9 cellular contexts compared by ENCODE assay signal in the genomic region with DNA sequence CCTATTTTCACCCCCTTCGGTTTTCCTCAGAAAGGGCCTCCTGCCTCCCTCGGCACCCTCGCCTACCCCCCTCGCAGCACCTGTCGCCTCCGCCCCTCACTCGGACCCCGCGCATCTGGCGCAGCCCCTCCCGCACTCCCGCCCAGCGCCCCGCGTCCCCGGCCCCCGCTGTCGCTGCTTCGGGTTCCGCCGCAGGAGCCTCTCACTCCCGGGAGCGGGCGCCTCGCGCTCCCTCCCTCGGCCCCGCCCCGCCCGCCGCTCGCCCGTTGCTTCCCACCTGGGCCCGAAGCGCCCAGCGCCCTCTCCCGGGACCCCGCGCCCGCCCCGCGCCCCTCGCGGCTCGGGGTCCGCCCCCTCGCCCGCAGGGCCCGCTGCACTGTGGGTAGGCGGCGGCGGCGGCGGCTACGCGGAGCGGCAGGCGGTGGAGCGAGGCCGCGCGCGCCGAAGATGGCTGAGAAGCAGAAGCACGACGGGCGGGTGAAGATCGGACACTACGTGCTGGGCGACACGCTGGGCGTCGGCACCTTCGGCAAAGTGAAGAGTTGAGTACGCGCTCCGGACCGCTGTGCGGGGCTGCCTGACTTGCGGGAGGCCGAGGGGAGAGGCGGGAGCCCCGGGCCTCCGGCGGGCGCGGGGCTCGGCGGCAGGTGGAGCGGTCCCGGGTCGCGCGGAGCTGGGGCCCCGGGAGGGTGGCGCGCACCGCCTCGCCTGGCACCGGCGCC. TPM values are rescaled to one million over a fixed set of nuclear protein-coding genes. Genes with fewer than 3 reads are reported as not detected.
DNase-seq lines count a peak whose midpoint lies in the region; ATAC-seq and TF ChIP-seq lines count a peak whose summit lies in the region.
"Had no signal": no experiment of that assay in that cellular context is flagged by ENCODE, and none has a peak within 500 bp of the region (broad histone marks: within the 10 kb centered on the region; RNA-seq: fewer than 3 reads in every experiment).

A gene (plus strand): TSS at position 374 of the 722 bp plus-strand sequence. CDS start 74 bp downstream, at position 448.

- no peak for TF ChIP-seq POLR2A in HCT116 (IDR thresholded peaks at IDR 0.05; ENCODE audit: borderline replicate concordance, extremely low read depth, insufficient read depth, insufficient read length)
- no peak for TF ChIP-seq POLR2A in transverse colon (IDR thresholded peaks at IDR 0.05)

- no peak for TF ChIP-seq CTCF in HCT116 (IDR thresholded peaks at IDR 0.05 in 2 of 3, conservative IDR thresholded peaks at IDR 0.05 in 1 of 3; ENCODE audit: borderline replicate concordance in 1 of 3, insufficient read depth in 1 of 3, low read depth in 2 of 3, low read length in 2 of 3)
- TF ChIP-seq CTCF in epithelial cell of esophagus (IDR thresholded peaks at IDR 0.05; ENCODE audit: insufficient read depth, low read depth, low read length, missing control alignments) = no peak
- TF ChIP-seq CTCF in transverse colon (IDR thresholded peaks at IDR 0.05) = no peak

- WGBS in transverse colon (ENCODE audit: low coverage in 1 of 2), 2 donors = 1 to 4% methylated on average over 14 to 83 of the region's 101 CpGs

- peak within 1 kb of the TSS; percentile 89 for H2AFZ ChIP-seq in HCT116 (ENCODE audit: low read depth, low read length, poor library complexity, severe bottlenecking)

- RAD21 ChIA-PET in HCT116 (lab: Charles Lee; ENCODE audit: low non-redundant PET in 1 of 2, low total read pairs in 2 of 2, uncharacterized antibody in 2 of 2, unreplicated experiment in 2 of 2) = no interaction called here

- CTCF ChIA-PET in HCT116 (lab: Charles Lee) = no interaction called here

- peak; percentile 78 for ATAC-seq in HCT116
- ATAC-seq in GM21367 (IDR thresholded peaks at IDR 0.05; ENCODE audit: unreplicated experiment) = no peak

- in situ Hi-C loops in transverse colon (cut with MboI; ENCODE audit: low pct_ligation_motif_present in 1 of 4, low pct_unique_long_range_greater_than_20kb in 1 of 4, low sequenced_read_pairs in 3 of 4) = no loop called here

- H3K4me3 ChIP-seq in HCT116 (replicated peaks in 1 of 2; ENCODE audit: low read depth in 1 of 2, low read length in 2 of 2) = peak within 1 kb of the TSS; percentile 48 to 58
- peak within 1 kb of the TSS; percentile 56 for H3K4me3 ChIP-seq in epithelial cell of esophagus (ENCODE audit: low read length)
- peak within 1 kb of the TSS; percentile 69 to 86 (median 78) for H3K4me3 ChIP-seq in transverse colon

- H3K79me2 ChIP-seq in HCT116 (ENCODE audit: insufficient read depth, low read length) = no peaks in the 10 kb centered on the region

- peaks cover 30% of the 10 kb centered on the region for H3K27me3 ChIP-seq in HCT116 (ENCODE audit: insufficient read depth, low read length)
- H3K27me3 ChIP-seq in transverse colon = peaks cover 18% of the 10 kb centered on the region

- peak within 1 kb of the TSS; percentile 74 for H3K4me2 ChIP-seq in HCT116 (ENCODE audit: low read length)

- TF ChIP-seq EP300 in transverse colon (IDR thresholded peaks at IDR 0.05; ENCODE audit: low read depth) = no peak

- TF ChIP-seq RAD21 in HCT116 (IDR thresholded peaks at IDR 0.05; ENCODE audit: low read depth) = no peak

- H3K4me1 ChIP-seq in HCT116 (ENCODE audit: control insufficient read depth in 1 of 2, insufficient read depth in 2 of 2, low read length in 2 of 2) (peaks cover 0 to 17% of the 10 kb centered on the region in 2 experiments; a peak in 2 of 4 replicates), transverse colon (peaks cover 7 to 25% (median 8%) of the 10 kb centered on the region in 4 donors)

- H3K9me3 ChIP-seq in HCT116 (ENCODE audit: control insufficient read depth in 1 of 2, insufficient read depth in 1 of 2, low read depth in 1 of 2, low read length in 2 of 2) (no peaks in the 10 kb centered on the region), transverse colon (no peaks in the 10 kb centered on the region)

- H4K20me1 ChIP-seq in HCT116 (ENCODE audit: insufficient read depth) = no peaks in the 10 kb centered on the region

- peak; percentile 88 for DNase-seq in D341Med (ENCODE audit: low spot score)
- DNase-seq in HCT116 (ENCODE audit: low read depth, low spot score) = no peak
- peak; percentile 41 for DNase-seq in SK-N-DZ (ENCODE audit: low spot score)
- DNase-seq in epithelial cell of esophagus (ENCODE audit: low read depth) = peak; percentile 34
- DNase-seq in midbrain (lab: John Stamatoyannopoulos, UW) = peak; percentile 34
- peak; percentile 45 for DNase-seq in transverse colon
- DNase-seq in central memory CD4-positive, alpha-beta T cell = no peak

- intact Hi-C loops in HCT116 (cut with micrococcal nuclease) (no loop called here), transverse colon (cut with DNase I; ENCODE audit: low total_unique reads) (no loop called here)

- H3K36me3 ChIP-seq in HCT116 (ENCODE audit: control insufficient read depth in 1 of 2, insufficient read depth in 2 of 2, low read length in 2 of 2) (no peaks in the 10 kb centered on the region), transverse colon (no peaks in the 10 kb centered on the region)

- POLR2A ChIA-PET in HCT116 (lab: Charles Lee) = no interaction called here

- H3K27ac ChIP-seq in HCT116 (ENCODE audit: low read depth, low read length) (peak within 1 kb of the TSS; percentile 51; the same call in 1 of the 2 replicates), transverse colon (peak within 1 kb of the TSS; percentile 75 to 87 (median 82))

- H3K9ac ChIP-seq in HCT116 (ENCODE audit: low read length) = peak within 1 kb of the TSS; percentile 42; the same call in 1 of the 2 replicates

- no TSS peak for BruUV-seq in HCT116 (replicated peaks; lab: Mats Ljungman, UMichigan)

- H3K9me2 ChIP-seq in HCT116 (ENCODE audit: insufficient read depth) = no peaks in the 10 kb centered on the region

TF ChIP-seq in HCT116, 20 proteins besides CTCF, POLR2A, EP300 and RAD21 (continues in another document):
- TF ChIP-seq POLR2AphosphoS5 (IDR thresholded peaks at IDR 0.05; ENCODE audit: low read depth, low read length) = no peak
- no peak for TF ChIP-seq SRF (IDR thresholded peaks at IDR 0.05; ENCODE audit: low read depth)
- no peak for TF ChIP-seq EGR1 (IDR thresholded peaks at IDR 0.05; ENCODE audit: low read depth)
- no peak for TF ChIP-seq ZNF274 (IDR thresholded peaks at IDR 0.05; ENCODE audit: low read depth, low read length)
- peak; percentile 52 for TF ChIP-seq YY1 (IDR thresholded peaks at IDR 0.05; ENCODE audit: extremely low read depth, insufficient replicate concordance, low read depth, low read length)
- TF ChIP-seq EZH2phosphoT487 (IDR thresholded peaks at IDR 0.05; ENCODE audit: borderline replicate concordance) = no peak
- TF ChIP-seq JUND (IDR thresholded peaks at IDR 0.05) = no peak
- no peak for TF ChIP-seq CBX3 (IDR thresholded peaks at IDR 0.05; ENCODE audit: low read depth)
- no peak for TF ChIP-seq CEBPB (IDR thresholded peaks at IDR 0.05; ENCODE audit: low read depth)
- TF ChIP-seq, protein P1, sequence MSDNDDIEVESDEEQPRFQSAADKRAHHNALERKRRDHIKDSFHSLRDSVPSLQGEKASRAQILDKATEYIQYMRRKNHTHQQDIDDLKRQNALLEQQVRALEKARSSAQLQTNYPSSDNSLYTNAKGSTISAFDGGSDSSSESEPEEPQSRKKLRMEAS (IDR thresholded peaks at IDR 0.05) = peak; percentile 70
- TF ChIP-seq, protein P2, sequence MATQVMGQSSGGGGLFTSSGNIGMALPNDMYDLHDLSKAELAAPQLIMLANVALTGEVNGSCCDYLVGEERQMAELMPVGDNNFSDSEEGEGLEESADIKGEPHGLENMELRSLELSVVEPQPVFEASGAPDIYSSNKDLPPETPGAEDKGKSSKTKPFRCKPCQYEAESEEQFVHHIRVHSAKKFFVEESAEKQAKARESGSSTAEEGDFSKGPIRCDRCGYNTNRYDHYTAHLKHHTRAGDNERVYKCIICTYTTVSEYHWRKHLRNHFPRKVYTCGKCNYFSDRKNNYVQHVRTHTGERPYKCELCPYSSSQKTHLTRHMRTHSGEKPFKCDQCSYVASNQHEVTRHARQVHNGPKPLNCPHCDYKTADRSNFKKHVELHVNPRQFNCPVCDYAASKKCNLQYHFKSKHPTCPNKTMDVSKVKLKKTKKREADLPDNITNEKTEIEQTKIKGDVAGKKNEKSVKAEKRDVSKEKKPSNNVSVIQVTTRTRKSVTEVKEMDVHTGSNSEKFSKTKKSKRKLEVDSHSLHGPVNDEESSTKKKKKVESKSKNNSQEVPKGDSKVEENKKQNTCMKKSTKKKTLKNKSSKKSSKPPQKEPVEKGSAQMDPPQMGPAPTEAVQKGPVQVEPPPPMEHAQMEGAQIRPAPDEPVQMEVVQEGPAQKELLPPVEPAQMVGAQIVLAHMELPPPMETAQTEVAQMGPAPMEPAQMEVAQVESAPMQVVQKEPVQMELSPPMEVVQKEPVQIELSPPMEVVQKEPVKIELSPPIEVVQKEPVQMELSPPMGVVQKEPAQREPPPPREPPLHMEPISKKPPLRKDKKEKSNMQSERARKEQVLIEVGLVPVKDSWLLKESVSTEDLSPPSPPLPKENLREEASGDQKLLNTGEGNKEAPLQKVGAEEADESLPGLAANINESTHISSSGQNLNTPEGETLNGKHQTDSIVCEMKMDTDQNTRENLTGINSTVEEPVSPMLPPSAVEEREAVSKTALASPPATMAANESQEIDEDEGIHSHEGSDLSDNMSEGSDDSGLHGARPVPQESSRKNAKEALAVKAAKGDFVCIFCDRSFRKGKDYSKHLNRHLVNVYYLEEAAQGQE (IDR thresholded peaks at IDR 0.05; ENCODE audit: low read depth) = no peak
- TF ChIP-seq, protein P3, sequence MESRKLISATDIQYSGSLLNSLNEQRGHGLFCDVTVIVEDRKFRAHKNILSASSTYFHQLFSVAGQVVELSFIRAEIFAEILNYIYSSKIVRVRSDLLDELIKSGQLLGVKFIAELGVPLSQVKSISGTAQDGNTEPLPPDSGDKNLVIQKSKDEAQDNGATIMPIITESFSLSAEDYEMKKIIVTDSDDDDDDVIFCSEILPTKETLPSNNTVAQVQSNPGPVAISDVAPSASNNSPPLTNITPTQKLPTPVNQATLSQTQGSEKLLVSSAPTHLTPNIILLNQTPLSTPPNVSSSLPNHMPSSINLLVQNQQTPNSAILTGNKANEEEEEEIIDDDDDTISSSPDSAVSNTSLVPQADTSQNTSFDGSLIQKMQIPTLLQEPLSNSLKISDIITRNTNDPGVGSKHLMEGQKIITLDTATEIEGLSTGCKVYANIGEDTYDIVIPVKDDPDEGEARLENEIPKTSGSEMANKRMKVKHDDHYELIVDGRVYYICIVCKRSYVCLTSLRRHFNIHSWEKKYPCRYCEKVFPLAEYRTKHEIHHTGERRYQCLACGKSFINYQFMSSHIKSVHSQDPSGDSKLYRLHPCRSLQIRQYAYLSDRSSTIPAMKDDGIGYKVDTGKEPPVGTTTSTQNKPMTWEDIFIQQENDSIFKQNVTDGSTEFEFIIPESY (IDR thresholded peaks at IDR 0.05; ENCODE audit: extremely low read depth, insufficient replicate concordance, low read length) = no peak
- TF ChIP-seq, protein P4, sequence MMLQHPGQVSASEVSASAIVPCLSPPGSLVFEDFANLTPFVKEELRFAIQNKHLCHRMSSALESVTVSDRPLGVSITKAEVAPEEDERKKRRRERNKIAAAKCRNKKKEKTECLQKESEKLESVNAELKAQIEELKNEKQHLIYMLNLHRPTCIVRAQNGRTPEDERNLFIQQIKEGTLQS (IDR thresholded peaks at IDR 0.05) = no peak

RNA-seq across cellular contexts. Expression of the gene that starts here (rescaled TPM):
- total RNA-seq in HCT116 (2021; ENCODE audit: unreplicated experiment) (1.6 TPM), transverse colon (1 to 10 TPM; 2.6 to 8.9 (median 5.3) TPM)
- 0.32 and 0.40 TPM in 2 replicates for polyA plus RNA-seq in HCT116 (2012)
- polyA plus RNA-seq in SK-N-DZ (2014; cell fraction: cytosol; rRNA removed) = 5.1 and 5.3 TPM in 2 replicates
- 4.0 and 4.2 TPM in 2 replicates for polyA plus RNA-seq in SK-N-DZ (2014; cell fraction: nucleus; rRNA removed)
- total RNA-seq: T-helper 2 cell treated with Interferon-gamma antibody and Interleukin-4, amounts not matched to agents 100 ng/mL and 5 ng/mL, for 36 hours had no signal

Comparison
In these comparisons a context has a peak if more than half of its experiments do, and no peak if none do; other contexts are left out.
1. DNase-seq: peak in D341Med (single experiment), SK-N-DZ (single experiment), epithelial cell of esophagus (single experiment), midbrain (single experiment) and transverse colon (single experiment); none in HCT116 (single experiment) and central memory CD4-positive, alpha-beta T cell (single experiment).
2. Peak in every context shown above with its lines, with median percentiles within 50 percentile points of each other: H3K4me3 ChIP-seq.